ENCODE assay signal across 2 cellular contexts in the genomic region with DNA sequence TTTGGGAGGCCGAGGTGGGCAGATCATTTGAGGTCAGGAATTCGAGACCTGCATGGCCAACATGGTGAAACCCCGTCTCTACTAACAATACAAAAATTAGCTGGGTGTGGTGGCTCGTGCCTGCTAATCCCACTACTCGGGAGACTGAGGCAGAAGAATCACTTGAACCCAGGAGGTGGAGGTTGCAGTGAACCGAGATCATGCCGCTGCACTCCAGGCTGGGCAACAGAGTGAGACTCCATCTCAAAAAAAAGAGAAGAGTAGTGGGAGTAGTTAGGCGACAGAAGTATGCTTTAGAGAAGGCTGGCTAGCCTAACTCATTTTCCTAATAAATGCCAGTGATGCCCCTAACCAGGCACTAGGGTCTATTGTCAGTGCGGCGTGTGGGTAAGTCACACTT. TPM values are rescaled to one million over a fixed set of nuclear protein-coding genes. Genes with fewer than 3 reads are reported as not detected.
"Had no signal": no experiment of that assay in that cellular context is flagged by ENCODE, and none has a peak within 500 bp of the region (broad histone marks: within the 10 kb centered on the region; RNA-seq: fewer than 3 reads in every experiment).

No MANE protein-coding gene starts in this region.

RNA-seq across cellular contexts. Expression of a gene that starts 51.9 kb away (rescaled TPM):
- total RNA-seq: activated B cell treated with CpG ODN at 0.5 μM for 24 hours; activated CD8-positive, alpha-beta memory T cell treated with anti-CD3 and anti-CD28 coated beads for 36 hours had no signal
